17 cellular contexts compared by ENCODE assay signal in genomic region chr22:49334976-49335375, GRCh38.
DNase-seq lines count a peak whose midpoint lies in the region; FAIRE-seq and TF ChIP-seq lines count a peak whose summit lies in the region.
"Had no signal": no experiment of that assay in that cellular context is flagged by ENCODE, and none has a peak within 500 bp of the region (broad histone marks: within the 10 kb centered on the region; RNA-seq: fewer than 3 reads in every experiment).

No MANE protein-coding gene starts in this region.

- intact Hi-C loops in transverse colon (cut with DNase I; ENCODE audit: low total_unique reads) = no loop called here

- no peak overlapping the region for H3K4me3 Mint-ChIP-seq in endodermal cell
- H3K4me3 Mint-ChIP-seq: IgD-negative memory B cell had no signal

- no peak for FAIRE-seq in D721Med (lab: Jason Lieb, UNC)
- FAIRE-seq: RCC 7860 had no signal

- H3K27me3 ChIP-seq in endodermal cell (ENCODE audit: control insufficient read depth, insufficient read depth, low read length, poor library complexity, severe bottlenecking) (no peaks in the 10 kb centered on the region), neural cell (ENCODE audit: insufficient read depth, low read depth, low read length) (no peaks in the 10 kb centered on the region), transverse colon (no peaks in the 10 kb centered on the region)

- no peak for TF ChIP-seq POLR2A in transverse colon (IDR thresholded peaks at IDR 0.05)

- H3K27ac ChIP-seq in endodermal cell (ENCODE audit: low read depth, low read length) (peak overlapping the region; percentile 74), neural cell (ENCODE audit: low read length) (peak overlapping the region; percentile 69), transverse colon (no peak overlapping the region)

- no peak overlapping the region for H3K9ac ChIP-seq in endodermal cell (ENCODE audit: extremely low read depth, low read length, poor library complexity, severe bottlenecking)
- peak overlapping the region; percentile 46 for H3K9ac ChIP-seq in neural cell (ENCODE audit: low read length)

- no peaks in the 10 kb centered on the region for H3K9me3 Mint-ChIP-seq in endodermal cell

- no peak overlapping the region for H3K4me2 ChIP-seq in neural cell (ENCODE audit: low read length)

- TF ChIP-seq RAD21 in neural cell (conservative IDR thresholded peaks at IDR 0.05) = no peak

- no peaks in the 10 kb centered on the region for H3K27me3 Mint-ChIP-seq in endodermal cell (ENCODE audit: insufficient read depth)

- no peaks in the 10 kb centered on the region for H3F3A ChIP-seq in neural cell (ENCODE audit: insufficient read depth, low read length, poor library complexity, severe bottlenecking)

- WGBS in endodermal cell (ENCODE audit: insufficient coverage in 1 of 2, insufficient read length in 1 of 2), 2 experiments = 76 to 90% methylated on average over 3 to 10 of the region's 10 CpGs
- 85% methylated on average over 10 of the region's 10 CpGs; no CpG with 5 or more reads in 1 of the 2 donors for WGBS in transverse colon (ENCODE audit: low coverage in 1 of 2), 2 donors

- no peaks in the 10 kb centered on the region for H4K20me1 ChIP-seq in neural cell (ENCODE audit: insufficient read depth)

- H3K4me3 ChIP-seq in endodermal cell (ENCODE audit: low read length) = no peak overlapping the region
- H3K4me3 ChIP-seq in neural cell (ENCODE audit: low read length) = peak overlapping the region; percentile 42
- no peak overlapping the region for H3K4me3 ChIP-seq in transverse colon
- H3K4me3 ChIP-seq: HAP-1 had no signal

- no peak for TF ChIP-seq CTCF in GM13976 (IDR thresholded peaks at IDR 0.05; ENCODE audit: borderline replicate concordance, control extremely low read depth, extremely low read depth, insufficient read depth, missing control alignments)
- no peak for TF ChIP-seq CTCF in endodermal cell (conservative IDR thresholded peaks at IDR 0.05)
- TF ChIP-seq CTCF in neural cell (IDR thresholded peaks at IDR 0.05; ENCODE audit: poor library complexity, severe bottlenecking) = no peak
- no peak for TF ChIP-seq CTCF in transverse colon (IDR thresholded peaks at IDR 0.05)
- TF ChIP-seq CTCF in D721Med (IDR thresholded peaks at IDR 0.05; ENCODE audit: insufficient read depth, missing control alignments) = no peak
- TF ChIP-seq CTCF in GM20000 (IDR thresholded peaks at IDR 0.05; ENCODE audit: extremely low read depth, missing control alignments) = no peak

- H3K9me3 ChIP-seq in endodermal cell (ENCODE audit: control insufficient read depth, low read length) (no peaks in the 10 kb centered on the region), neural cell (ENCODE audit: low read length) (no peaks in the 10 kb centered on the region), transverse colon (no peaks in the 10 kb centered on the region)
- H3K9me3 ChIP-seq: HAP-1 had no signal

- DNase-seq in GM13976 (ENCODE audit: low spot score) = peak; percentile 5
- DNase-seq in endodermal cell = no peak
- peak; percentile 1 for DNase-seq in transverse colon
- DNase-seq in D721Med (ENCODE audit: insufficient read length, low spot score) = no peak
- no peak for DNase-seq in GM20000 (ENCODE audit: low spot score)
- no peak for DNase-seq in hypothalamus (lab: John Stamatoyannopoulos, UW)
- DNase-seq: AML-193, DMS79 treated with DMSO at 0.1 percent for 48 hours, GDM1, NCI-H1417, NCI-H1930, NCI-H510A treated with DMSO at 0.1 percent for 48 hours, SHP77 had no signal

- H3K27ac Mint-ChIP-seq in endodermal cell = no peak overlapping the region
- H3K27ac Mint-ChIP-seq: IgD-negative memory B cell had no signal

- H3K36me3 ChIP-seq in endodermal cell (ENCODE audit: control insufficient read depth, insufficient read depth, low read length) = no peaks in the 10 kb centered on the region
- no peaks in the 10 kb centered on the region for H3K36me3 ChIP-seq in neural cell (ENCODE audit: insufficient read depth, low read length)
- H3K36me3 ChIP-seq in transverse colon = no peaks in the 10 kb centered on the region
- H3K36me3 ChIP-seq: HAP-1 had no signal

- no peak overlapping the region for H2AFZ ChIP-seq in neural cell (ENCODE audit: low read depth, low read length)

- TF ChIP-seq EP300 in neural cell (conservative IDR thresholded peaks at IDR 0.05; ENCODE audit: poor library complexity, severe bottlenecking) = no peak
- TF ChIP-seq EP300 in transverse colon (IDR thresholded peaks at IDR 0.05; ENCODE audit: low read depth) = no peak

- H3K36me3 Mint-ChIP-seq in endodermal cell (ENCODE audit: low read depth) = no peaks in the 10 kb centered on the region
- H3K36me3 Mint-ChIP-seq: IgD-negative memory B cell had no signal

- no peaks in the 10 kb centered on the region for H3K9me2 ChIP-seq in neural cell (ENCODE audit: insufficient read depth, low read length)

- H3K79me2 ChIP-seq in neural cell (replicated peaks; ENCODE audit: insufficient read depth, low read length) = no peaks in the 10 kb centered on the region

- in situ Hi-C loops in GM13976 (cut with MboI; ENCODE audit: low sequenced_read_pairs, unreplicated experiment) (no loop called here), transverse colon (cut with MboI; ENCODE audit: low pct_ligation_motif_present in 1 of 4, low pct_unique_long_range_greater_than_20kb in 1 of 4, low sequenced_read_pairs in 3 of 4) (no loop called here)

- no peaks in the 10 kb centered on the region for H3K4me1 ChIP-seq in endodermal cell (ENCODE audit: control insufficient read depth, insufficient read depth, low read length)
- no peaks in the 10 kb centered on the region for H3K4me1 ChIP-seq in transverse colon
- H3K4me1 ChIP-seq: HAP-1 had no signal

- H3K4me1 Mint-ChIP-seq in endodermal cell = peaks cover 6% of the 10 kb centered on the region
- H3K4me1 Mint-ChIP-seq: IgD-negative memory B cell had no signal

TF ChIP-seq in neural cell, 6 proteins besides CTCF, POLR2A, EP300 and RAD21:
- TF ChIP-seq TAF1 (IDR thresholded peaks at IDR 0.05; ENCODE audit: low read depth) (no peak), REST (IDR thresholded peaks at IDR 0.05; ENCODE audit: borderline replicate concordance) (no peak), POLR2AphosphoS5 (IDR thresholded peaks at IDR 0.05) (no peak), EZH2 (IDR thresholded peaks at IDR 0.05; ENCODE audit: borderline replicate concordance, insufficient read depth, low read length, poor library complexity, severe bottlenecking) (no peak), SMC3 (conservative IDR thresholded peaks at IDR 0.05; ENCODE audit: poor library complexity) (no peak), MXI1 (conservative IDR thresholded peaks at IDR 0.05; ENCODE audit: poor library complexity, severe bottlenecking) (no peak)
TF ChIP-seq in neural cell: peak in this region for 0.

Comparison
In these comparisons a context has a peak if more than half of its experiments do, and no peak if none do; other contexts are left out.
1. DNase-seq: peak in GM13976 (single experiment) and transverse colon (single experiment); none in endodermal cell (single experiment), D721Med (single experiment), GM20000 (single experiment) and hypothalamus (0 of 51).
2. H3K27ac ChIP-seq: peak in endodermal cell (single experiment) and neural cell (single experiment); none in transverse colon (0 of 4).